17 cellular contexts compared by ENCODE assay signal in genomic region chr3:126417461-126418255, GRCh38. TPM values are rescaled to one million over a fixed set of nuclear protein-coding genes. Genes with fewer than 3 reads are reported as not detected.
DNase-seq lines count a peak whose midpoint lies in the region; ATAC-seq and TF ChIP-seq lines count a peak whose summit lies in the region.
"Had no signal": no experiment of that assay in that cellular context is flagged by ENCODE, and none has a peak within 500 bp of the region (broad histone marks: within the 10 kb centered on the region; RNA-seq: fewer than 3 reads in every experiment).

No MANE protein-coding gene starts in this region.

- intact Hi-C loops in CD14-positive monocyte (cut with micrococcal nuclease): no loop called here
- intact Hi-C loops in sigmoid colon (cut with DNase I): no loop called here

- no peak overlapping the region for H3K4me3 Mint-ChIP-seq in CD14-positive monocyte
- no peak overlapping the region for H3K4me3 Mint-ChIP-seq in WTC11
- H3K4me3 Mint-ChIP-seq: CD8-positive, alpha-beta memory T cell had no signal

- peaks cover 0 to 7% (median 3%) of the 10 kb centered on the region in 4 donors for H3K4me1 ChIP-seq in sigmoid colon
- H3K4me1 ChIP-seq: BLaER1 had no signal

- WGBS in sigmoid colon, 2 donors: 67 to 74% methylated on average over 16 of the region's 16 CpGs

- H3K9me3 ChIP-seq in sigmoid colon: no peaks in the 10 kb centered on the region
- H3K9me3 ChIP-seq: BLaER1 had no signal

- no peaks in the 10 kb centered on the region for H3K36me3 ChIP-seq in sigmoid colon
- H3K36me3 ChIP-seq: BLaER1 had no signal

- no peak overlapping the region for H3K4me3 ChIP-seq in sigmoid colon
- H3K4me3 ChIP-seq: BLaER1 had no signal

- DNase-seq in CD14-positive monocyte (ENCODE audit: low spot score) (peak; percentile 29), WTC11 (ENCODE audit: low spot score) (no peak), left lobe of liver (ENCODE audit: low spot score) (peak; percentile 34), sigmoid colon (peak; percentile 44), LoVo (ENCODE audit: low spot score) (no peak), D341Med (ENCODE audit: low spot score) (no peak)
- DNase-seq: CD8-positive, alpha-beta memory T cell; DMS79; NCI-H1694 treated with DMSO at 0.1 percent for 48 hours; NCI-H2107; NCI-H2227 treated with DMSO at 0.1 percent for 48 hours; NCI-H510A treated with DMSO at 0.1 percent for 48 hours; SIG-M5 had no signal

- TF ChIP-seq POLR2A in sigmoid colon (IDR thresholded peaks at IDR 0.05): no peak

- TF ChIP-seq EP300 in sigmoid colon (IDR thresholded peaks at IDR 0.05): no peak

- H3K9me3 Mint-ChIP-seq in CD14-positive monocyte (peaks cover 0 to 3% (median 0%) of the 10 kb centered on the region in 7 donors), WTC11 (no peaks in the 10 kb centered on the region)
- H3K9me3 Mint-ChIP-seq: CD8-positive, alpha-beta memory T cell had no signal

- H3K36me3 Mint-ChIP-seq in CD14-positive monocyte (no peaks in the 10 kb centered on the region), WTC11 (no peaks in the 10 kb centered on the region)
- H3K36me3 Mint-ChIP-seq: CD8-positive, alpha-beta memory T cell had no signal

- peaks cover 8 to 52% (median 39%) of the 10 kb centered on the region in 3 donors for H3K27me3 ChIP-seq in sigmoid colon
- H3K27me3 ChIP-seq: BLaER1 had no signal

- no peak overlapping the region for H3K27ac ChIP-seq in sigmoid colon
- H3K27ac ChIP-seq: BLaER1 had no signal

- ATAC-seq in WTC11 (no peak), left lobe of liver (no peak), GM19328 (IDR thresholded peaks at IDR 0.05; ENCODE audit: unreplicated experiment) (no peak)

- peaks cover 12 to 45% (median 17%) of the 10 kb centered on the region in 3 donors for H3K27me3 Mint-ChIP-seq in CD14-positive monocyte (ENCODE audit: low read depth in 3 of 3)
- no peaks in the 10 kb centered on the region for H3K27me3 Mint-ChIP-seq in WTC11 (ENCODE audit: low read depth)

- POLR2A ChIA-PET in WTC11 (lab: Charles Lee): no interaction called here

- no peak for TF ChIP-seq CTCF in CD14-positive monocyte (IDR thresholded peaks at IDR 0.05)
- TF ChIP-seq CTCF in WTC11 (IDR thresholded peaks at IDR 0.05): no peak
- TF ChIP-seq CTCF in sigmoid colon (IDR thresholded peaks at IDR 0.05): no peak

- H3K4me1 Mint-ChIP-seq in CD14-positive monocyte (no peaks in the 10 kb centered on the region), WTC11 (peaks cover 23% of the 10 kb centered on the region)
- H3K4me1 Mint-ChIP-seq: CD8-positive, alpha-beta memory T cell had no signal

- H3K27ac Mint-ChIP-seq in CD14-positive monocyte (no peak overlapping the region), WTC11 (no peak overlapping the region)
- H3K27ac Mint-ChIP-seq: CD8-positive, alpha-beta memory T cell had no signal

- CTCF ChIA-PET in WTC11 (lab: Charles Lee): interaction anchor here (1.5 kb wide), 1 partner anchor 27 kb away, joined by 3 read pairs; no protein-coding TSS in a partner anchor

TF ChIP-seq in WTC11, 78 proteins besides CTCF, POLR2A, EP300 and RAD21:
- peak; percentile 72; the same call in 1 of the 2 replicates for TF ChIP-seq ZNF317 (CRISPR knock-in tag; IDR thresholded peaks at IDR 0.05; ENCODE audit: borderline replicate concordance, low read depth)
- TF ChIP-seq, protein P1, sequence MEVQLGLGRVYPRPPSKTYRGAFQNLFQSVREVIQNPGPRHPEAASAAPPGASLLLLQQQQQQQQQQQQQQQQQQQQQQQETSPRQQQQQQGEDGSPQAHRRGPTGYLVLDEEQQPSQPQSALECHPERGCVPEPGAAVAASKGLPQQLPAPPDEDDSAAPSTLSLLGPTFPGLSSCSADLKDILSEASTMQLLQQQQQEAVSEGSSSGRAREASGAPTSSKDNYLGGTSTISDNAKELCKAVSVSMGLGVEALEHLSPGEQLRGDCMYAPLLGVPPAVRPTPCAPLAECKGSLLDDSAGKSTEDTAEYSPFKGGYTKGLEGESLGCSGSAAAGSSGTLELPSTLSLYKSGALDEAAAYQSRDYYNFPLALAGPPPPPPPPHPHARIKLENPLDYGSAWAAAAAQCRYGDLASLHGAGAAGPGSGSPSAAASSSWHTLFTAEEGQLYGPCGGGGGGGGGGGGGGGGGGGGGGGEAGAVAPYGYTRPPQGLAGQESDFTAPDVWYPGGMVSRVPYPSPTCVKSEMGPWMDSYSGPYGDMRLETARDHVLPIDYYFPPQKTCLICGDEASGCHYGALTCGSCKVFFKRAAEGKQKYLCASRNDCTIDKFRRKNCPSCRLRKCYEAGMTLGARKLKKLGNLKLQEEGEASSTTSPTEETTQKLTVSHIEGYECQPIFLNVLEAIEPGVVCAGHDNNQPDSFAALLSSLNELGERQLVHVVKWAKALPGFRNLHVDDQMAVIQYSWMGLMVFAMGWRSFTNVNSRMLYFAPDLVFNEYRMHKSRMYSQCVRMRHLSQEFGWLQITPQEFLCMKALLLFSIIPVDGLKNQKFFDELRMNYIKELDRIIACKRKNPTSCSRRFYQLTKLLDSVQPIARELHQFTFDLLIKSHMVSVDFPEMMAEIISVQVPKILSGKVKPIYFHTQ (CRISPR knock-in tag; IDR thresholded peaks at IDR 0.05): no peak

RNA-seq across cellular contexts. Expression of gene CFAP100, which starts 22.9 kb away (rescaled TPM):
- polyA plus RNA-seq in CD14-positive monocyte (not detected), sigmoid colon (not detected)
- total RNA-seq in WTC11 (2021) (0.41 TPM in 1 of 3 replicates, not detected in the others), left lobe of liver (not detected), sigmoid colon (not detected)
- total RNA-seq: A673; CD8-positive, alpha-beta memory T cell; H4 had no signal
- polyA plus RNA-seq: CD8-positive, alpha-beta memory T cell had no signal

RNA-seq across cellular contexts. Expression of gene ZXDC, which starts 58.0 kb away (rescaled TPM):
- polyA plus RNA-seq in CD14-positive monocyte (1 to 10 TPM; 6.3 to 9.7 TPM), sigmoid colon (10 to 100 TPM in 1 of 3 donors, 1 to 10 TPM in 2; 5.5 to 14.4 (median 6.0) TPM)
- total RNA-seq in WTC11 (2021) (32.9 to 34.7 TPM (median 33.4 TPM) in 3 replicates), left lobe of liver (21.5 TPM), sigmoid colon (10 to 100 TPM; 26.4 to 33.8 (median 28.9) TPM)

Comparison
In these comparisons a context has a peak if more than half of its experiments do, and no peak if none do; other contexts are left out.
1. DNase-seq: peak in CD14-positive monocyte (single experiment), left lobe of liver (single experiment) and sigmoid colon (single experiment); none in WTC11 (single experiment), LoVo (single experiment) and D341Med (single experiment).